In the genomic region with DNA sequence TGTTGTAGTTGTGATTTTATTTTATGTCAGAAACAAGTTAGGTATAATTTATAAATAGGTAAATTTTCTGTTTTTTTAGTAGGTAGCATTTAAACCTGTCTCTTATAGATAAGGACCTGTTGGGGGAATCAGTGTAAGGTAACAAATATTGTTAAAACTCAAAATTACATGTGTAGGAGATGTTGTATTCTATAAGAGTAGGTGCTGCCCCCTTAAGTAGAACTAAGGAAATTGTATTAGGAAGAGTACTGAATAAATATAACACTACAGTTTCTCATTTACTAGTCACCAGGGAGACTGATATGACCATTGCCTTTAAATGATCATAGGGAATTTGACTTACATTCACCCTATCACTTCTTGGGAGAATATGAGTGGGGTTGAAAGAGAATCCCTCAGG, we compare ENCODE assay signal across 8 cellular contexts. TPM values are rescaled to one million over a fixed set of nuclear protein-coding genes. Genes with fewer than 3 reads are reported as not detected.
DNase-seq lines count a peak whose midpoint lies in the region; ATAC-seq, FAIRE-seq and TF ChIP-seq lines count a peak whose summit lies in the region.

No MANE protein-coding gene starts in this region.

- H3K23ac ChIP-seq in H9 (ENCODE audit: insufficient read length, low read depth, low read length): no peak overlapping the region

- peaks cover 57% of the 10 kb centered on the region for H3K36me3 Mint-ChIP-seq in CD4-positive, alpha-beta T cell (ENCODE audit: low read depth)
- peaks cover 10 to 38% (median 34%) of the 10 kb centered on the region in 3 experiments; a peak in 6 of 7 replicates for H3K36me3 Mint-ChIP-seq in H9 (ENCODE audit: insufficient read depth in 1 of 3, low read depth in 3 of 3)
- peaks cover 40% of the 10 kb centered on the region for H3K36me3 Mint-ChIP-seq in activated T-helper 2 cell treated with anti-CD3 and anti-CD28 coated beads, Interferon-gamma antibody, Interleukin-2, Interleukin-4, amounts not matched to agents 10 μg/mL and 5 μg/mL and 100 μg/mL, durations not matched to agents 14 hours and 24 hours and 36 hours (ENCODE audit: low read depth)

- no peak overlapping the region for H3K27ac ChIP-seq in CD4-positive, alpha-beta T cell (ENCODE audit: low read depth, low read length)
- H3K27ac ChIP-seq in H9 (ENCODE audit: insufficient read length, low read depth, low read length): no peak overlapping the region

- H3T11ph ChIP-seq in H9 (ENCODE audit: low read length): no peak overlapping the region

- no peak overlapping the region for H4K8ac ChIP-seq in H9 (replicated peaks; ENCODE audit: insufficient read length, low read depth, low read length)

- H2BK15ac ChIP-seq in H9 (ENCODE audit: low read depth, low read length): no peak overlapping the region

- H3K4me1 Mint-ChIP-seq in CD4-positive, alpha-beta T cell (ENCODE audit: low read depth): peaks cover 15% of the 10 kb centered on the region
- no peaks in the 10 kb centered on the region for H3K4me1 Mint-ChIP-seq in H9
- peaks cover 15% of the 10 kb centered on the region for H3K4me1 Mint-ChIP-seq in activated T-helper 2 cell treated with anti-CD3 and anti-CD28 coated beads, Interferon-gamma antibody, Interleukin-2, Interleukin-4, amounts not matched to agents 10 μg/mL and 5 μg/mL and 100 μg/mL, durations not matched to agents 14 hours and 24 hours and 36 hours (ENCODE audit: low read depth)

- H3K27me3 ChIP-seq in CD4-positive, alpha-beta T cell (ENCODE audit: control insufficient read depth, insufficient read depth, low read length): no peaks in the 10 kb centered on the region
- no peaks in the 10 kb centered on the region for H3K27me3 ChIP-seq in H9 (ENCODE audit: insufficient read depth, low read length)

- no peak overlapping the region for H3K27ac Mint-ChIP-seq in CD4-positive, alpha-beta T cell
- no peak overlapping the region for H3K27ac Mint-ChIP-seq in H9
- no peak overlapping the region for H3K27ac Mint-ChIP-seq in activated T-helper 2 cell treated with anti-CD3 and anti-CD28 coated beads, Interferon-gamma antibody, Interleukin-2, Interleukin-4, amounts not matched to agents 10 μg/mL and 5 μg/mL and 100 μg/mL, durations not matched to agents 14 hours and 24 hours and 36 hours

- H3K14ac ChIP-seq in H9 (ENCODE audit: insufficient read depth, low read length): no peak overlapping the region

- no peak overlapping the region for H3K56ac ChIP-seq in H9 (ENCODE audit: insufficient read length, low read depth, low read length)

- CTCF ChIA-PET in CD4-positive, alpha-beta T cell (lab: Charles Lee): no interaction called here

- H4K20me1 ChIP-seq in H9 (ENCODE audit: control insufficient read depth, insufficient read depth, insufficient read length): no peaks in the 10 kb centered on the region

- H3K79me1 ChIP-seq in H9 (ENCODE audit: insufficient read depth, low read depth, low read length, poor library complexity, severe bottlenecking): no peaks in the 10 kb centered on the region

- TF ChIP-seq CTCF in CD4-positive, alpha-beta T cell (IDR thresholded peaks at IDR 0.05): no peak
- peak; percentile 60 for TF ChIP-seq CTCF in H9 (conservative IDR thresholded peaks at IDR 0.05)

- no peak overlapping the region for H2BK20ac ChIP-seq in H9 (ENCODE audit: low read depth, low read length, poor library complexity, severe bottlenecking)

- H2BK120ac ChIP-seq in H9 (ENCODE audit: low read depth, low read length, poor library complexity, severe bottlenecking): no peak overlapping the region

- POLR2A ChIA-PET in CD4-positive, alpha-beta T cell (lab: Charles Lee): no interaction called here

- H2AFZ ChIP-seq in H9 (ENCODE audit: low read length): no peak overlapping the region

- no peak overlapping the region for H3K4me3 Mint-ChIP-seq in CD4-positive, alpha-beta T cell
- no peak overlapping the region for H3K4me3 Mint-ChIP-seq in H9
- H3K4me3 Mint-ChIP-seq in activated T-helper 2 cell treated with anti-CD3 and anti-CD28 coated beads, Interferon-gamma antibody, Interleukin-2, Interleukin-4, amounts not matched to agents 10 μg/mL and 5 μg/mL and 100 μg/mL, durations not matched to agents 14 hours and 24 hours and 36 hours (ENCODE audit: low read depth): no peak overlapping the region

- FAIRE-seq in TTC549 (lab: Jason Lieb, UNC): peak; percentile 47

- H3K27me3 Mint-ChIP-seq in CD4-positive, alpha-beta T cell: no peaks in the 10 kb centered on the region
- no peaks in the 10 kb centered on the region for H3K27me3 Mint-ChIP-seq in H9 (ENCODE audit: low read depth)
- H3K27me3 Mint-ChIP-seq in activated T-helper 2 cell treated with anti-CD3 and anti-CD28 coated beads, Interferon-gamma antibody, Interleukin-2, Interleukin-4, amounts not matched to agents 10 μg/mL and 5 μg/mL and 100 μg/mL, durations not matched to agents 14 hours and 24 hours and 36 hours (ENCODE audit: low read depth): no peaks in the 10 kb centered on the region

- H2AK5ac ChIP-seq in H9 (ENCODE audit: insufficient read length, low read length): no peak overlapping the region

- H4K91ac ChIP-seq in H9 (ENCODE audit: insufficient read length, low read depth, low read length): no peak overlapping the region

- no peak overlapping the region for H4K5ac ChIP-seq in H9 (ENCODE audit: insufficient read length, low read depth, low read length)

- no peak overlapping the region for H3K4ac ChIP-seq in H9 (ENCODE audit: low read depth, low read length)

- no peak overlapping the region for H3K9ac ChIP-seq in H9 (ENCODE audit: extremely low read depth, insufficient read length, low read length)

- H3K23me2 ChIP-seq in H9 (ENCODE audit: insufficient read length, low read depth, low read length, poor library complexity, severe bottlenecking): no peaks in the 10 kb centered on the region

- ATAC-seq in CD4-positive, alpha-beta T cell (ENCODE audit: poor library complexity): peak; percentile 42
- ATAC-seq in left colon (peak; percentile 48), HG02852 (IDR thresholded peaks at IDR 0.05; ENCODE audit: unreplicated experiment) (no peak), HG02840 (IDR thresholded peaks at IDR 0.05; ENCODE audit: low FRiP score, unreplicated experiment) (no peak)

- intact Hi-C loops in CD4-positive, alpha-beta T cell (cut with DNase I, micrococcal nuclease): loop anchor here (5.0 to 10.0 kb wide), 2 partner anchors 48 to 51 kb away; no protein-coding TSS in a partner anchor
- intact Hi-C loops in left colon (cut with DNase I, micrococcal nuclease): no loop called here
- intact Hi-C loops in activated T-helper 2 cell treated with anti-CD3 and anti-CD28 coated beads, Interferon-gamma antibody, Interleukin-2, Interleukin-4, amounts not matched to agents 10 μg/mL and 5 μg/mL and 100 μg/mL, durations not matched to agents 14 hours and 24 hours and 36 hours (cut with micrococcal nuclease): no loop called here

- no peak overlapping the region for H3K4me2 ChIP-seq in H9 (ENCODE audit: insufficient read depth, insufficient read length, low read length)

- DNase-seq in CD4-positive, alpha-beta T cell: no peak
- no peak for DNase-seq in H9
- DNase-seq in left colon: no peak
- DNase-seq in occipital lobe (lab: John Stamatoyannopoulos, UW): no peak
- no peak for DNase-seq in activated T-helper 2 cell treated with anti-CD3 and anti-CD28 coated beads, Interferon-gamma antibody, Interleukin-2, Interleukin-4, amounts not matched to agents 10 μg/mL and 5 μg/mL and 100 μg/mL, durations not matched to agents 14 hours and 24 hours and 36 hours (ENCODE audit: low spot score)

- no peaks in the 10 kb centered on the region for H3K79me2 ChIP-seq in H9 (ENCODE audit: insufficient read depth, low read length)

- no peaks in the 10 kb centered on the region for H3K4me1 ChIP-seq in H9 (ENCODE audit: insufficient read depth, low read length)

- no peak overlapping the region for H2BK12ac ChIP-seq in H9 (ENCODE audit: insufficient read length, low read depth, low read length)

- H3K9me3 Mint-ChIP-seq in CD4-positive, alpha-beta T cell: no peaks in the 10 kb centered on the region
- no peaks in the 10 kb centered on the region; a peak in 1 of 5 replicates for H3K9me3 Mint-ChIP-seq in H9
- no peaks in the 10 kb centered on the region for H3K9me3 Mint-ChIP-seq in activated T-helper 2 cell treated with anti-CD3 and anti-CD28 coated beads, Interferon-gamma antibody, Interleukin-2, Interleukin-4, amounts not matched to agents 10 μg/mL and 5 μg/mL and 100 μg/mL, durations not matched to agents 14 hours and 24 hours and 36 hours

- no peak overlapping the region for H3K18ac ChIP-seq in H9 (ENCODE audit: insufficient read length, low read depth, low read length)

- H3K9me3 ChIP-seq in CD4-positive, alpha-beta T cell (ENCODE audit: control insufficient read depth, low read length): no peaks in the 10 kb centered on the region
- H3K9me3 ChIP-seq in H9 (ENCODE audit: control insufficient read depth, low read depth, low read length): no peaks in the 10 kb centered on the region

- H2BK5ac ChIP-seq in H9 (ENCODE audit: insufficient read length, low read length): no peak overlapping the region

RNA-seq across cellular contexts. Expression of a gene that starts 31.2 kb away (rescaled TPM):
- 100 to 1,000 TPM; 166 to 171 TPM for total RNA-seq in CD4-positive, alpha-beta T cell
- total RNA-seq in H9 (2021) (70.0 and 77.5 TPM in 2 replicates), left colon (10 to 100 TPM; 36.7 to 48.6 TPM), occipital lobe (228 TPM)
- 69.5 and 71.8 TPM in 2 replicates for total RNA-seq in activated T-helper 2 cell treated with anti-CD3 and anti-CD28 coated beads, Interferon-gamma antibody, Interleukin-2, Interleukin-4, amounts not matched to agents 10 μg/mL and 5 μg/mL and 100 μg/mL, durations not matched to agents 14 hours and 24 hours and 36 hours

Comparison
In these comparisons a context has a peak if more than half of its experiments do, and no peak if none do; other contexts are left out.
1. ATAC-seq: peak in CD4-positive, alpha-beta T cell (single experiment) and left colon (single experiment); none in HG02852 (single experiment) and HG02840 (single experiment).
2. intact Hi-C loops: an anchor here in CD4-positive, alpha-beta T cell (5.0 to 10.0 kb wide); none called in left colon and activated T-helper 2 cell treated with anti-CD3 and anti-CD28 coated beads, Interferon-gamma antibody, Interleukin-2, Interleukin-4, amounts not matched to agents 10 μg/mL and 5 μg/mL and 100 μg/mL, durations not matched to agents 14 hours and 24 hours and 36 hours.